Comparison of ENCODE assay signal across 25 cellular contexts in the genomic region with DNA sequence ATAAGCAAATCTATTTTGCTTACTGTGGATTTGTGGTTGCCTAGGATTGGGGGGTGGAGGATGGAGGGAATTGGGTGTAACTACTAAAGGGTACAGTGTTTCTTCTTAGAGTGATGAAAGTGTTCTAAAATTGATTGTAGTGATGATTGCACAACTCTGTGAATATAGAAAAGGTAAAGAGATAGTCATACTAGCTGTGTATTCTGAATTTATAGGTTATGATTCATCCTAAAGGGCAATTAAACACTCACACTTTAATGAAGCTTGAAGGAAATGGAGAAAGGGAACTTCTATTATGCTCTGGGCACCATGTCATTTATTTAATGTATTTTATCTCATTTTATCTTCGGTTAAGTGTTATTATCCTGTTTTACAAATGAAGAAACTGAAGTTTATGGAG. TPM values are rescaled to one million over a fixed set of nuclear protein-coding genes. Genes with fewer than 3 reads are reported as not detected.
"Had no signal": no experiment of that assay in that cellular context is flagged by ENCODE, and none has a peak within 500 bp of the region (broad histone marks: within the 10 kb centered on the region; RNA-seq: fewer than 3 reads in every experiment).

No MANE protein-coding gene starts in this region.

- DNase-seq: activated CD4-positive, alpha-beta T cell treated with anti-CD3 and anti-CD28 coated beads for 4 hours; activated CD8-positive, alpha-beta memory T cell treated with anti-CD3 and anti-CD28 coated beads, Interleukin-2, amount 50 U/mL, for 4 hours; activated CD8-positive, alpha-beta T cell treated with anti-CD3 and anti-CD28 coated beads for 36 hours; activated effector memory CD4-positive, alpha-beta T cell treated with Interleukin-2 at 50 U/mL for 16 hours; activated naive CD4-positive, alpha-beta T cell; activated naive CD8-positive, alpha-beta T cell treated with anti-CD3 and anti-CD28 coated beads, Interleukin-2, amount 50 U/mL, for 24 hours; activated T-cell treated with anti-CD3 and anti-CD28 coated beads, Interleukin-2, amount 50 U/mL, for 1 hour; amniotic stem cell; body of pancreas; MG63; NCI-H1092; NCI-H1930; NCI-H510A treated with DMSO at 0.1 percent for 48 hours; NCI-H69; NK-92 treated with Interleukin-12 subunit alpha and Interleukin-12 subunit beta, amount 100 ng/mL, for 24 hours; RPMI8226; SHP77 treated with DMSO at 0.1 percent for 48 hours had no signal

- H3K36me3 ChIP-seq: ascending aorta, MG63 had no signal

- H3K9me3 Mint-ChIP-seq: activated CD8-positive, alpha-beta T cell treated with anti-CD3 and anti-CD28 coated beads for 36 hours; activated naive CD4-positive, alpha-beta T cell treated with anti-CD3 and anti-CD28 coated beads, Interleukin-2, amount 50 U/mL, for 72 hours; activated naive CD8-positive, alpha-beta T cell treated with anti-CD3 and anti-CD28 coated beads, Interleukin-2, amount 50 U/mL, for 24 hours; central memory CD8-positive, alpha-beta T cell; IgD-negative memory B cell; T-helper 1 cell treated with Interleukin-12 subunit alpha and Interleukin-12 subunit beta and Interleukin-4 antibody, amounts not matched to agents 30 μg/mL and 1 μg/mL, for 36 hours had no signal

- H3K27me3 Mint-ChIP-seq: activated naive CD8-positive, alpha-beta T cell treated with anti-CD3 and anti-CD28 coated beads, Interleukin-2, amount 50 U/mL, for 24 hours; IgD-negative memory B cell had no signal

- ATAC-seq: activated CD4-positive, CD25-positive, alpha-beta regulatory T cell treated with anti-CD3 and anti-CD28 coated beads, Interleukin-2, amount 50 U/mL, for 24 hours; activated CD8-positive, alpha-beta T cell treated with anti-CD3 and anti-CD28 coated beads for 36 hours; activated naive CD4-positive, alpha-beta T cell treated with anti-CD3 and anti-CD28 coated beads, Interleukin-2, amount 50 U/mL, for 72 hours; activated naive CD8-positive, alpha-beta T cell treated with anti-CD3 and anti-CD28 coated beads, Interleukin-2, amount 50 U/mL, for 24 hours; body of pancreas had no signal

- H3K4me3 Mint-ChIP-seq: activated CD8-positive, alpha-beta T cell treated with anti-CD3 and anti-CD28 coated beads for 36 hours; activated naive CD8-positive, alpha-beta T cell treated with anti-CD3 and anti-CD28 coated beads, Interleukin-2, amount 50 U/mL, for 24 hours; central memory CD8-positive, alpha-beta T cell; IgD-negative memory B cell; T-helper 1 cell treated with Interleukin-12 subunit alpha and Interleukin-12 subunit beta and Interleukin-4 antibody, amounts not matched to agents 30 μg/mL and 1 μg/mL, for 36 hours had no signal

- H3K27ac Mint-ChIP-seq: activated CD8-positive, alpha-beta T cell treated with anti-CD3 and anti-CD28 coated beads for 36 hours; activated naive CD4-positive, alpha-beta T cell treated with anti-CD3 and anti-CD28 coated beads, Interleukin-2, amount 50 U/mL, for 72 hours; activated naive CD8-positive, alpha-beta T cell treated with anti-CD3 and anti-CD28 coated beads, Interleukin-2, amount 50 U/mL, for 24 hours; IgD-negative memory B cell; T-helper 1 cell treated with Interleukin-12 subunit alpha and Interleukin-12 subunit beta and Interleukin-4 antibody, amounts not matched to agents 30 μg/mL and 1 μg/mL, for 36 hours had no signal

- H3K4me1 Mint-ChIP-seq: central memory CD8-positive, alpha-beta T cell had no signal

- H3K27me3 ChIP-seq: ascending aorta, body of pancreas, MG63 had no signal

- H3K4me1 ChIP-seq: ascending aorta, body of pancreas had no signal

- H3K4me2 ChIP-seq: KMS-11 had no signal

- H3K9ac ChIP-seq: KMS-11 had no signal

- H3K9me3 ChIP-seq: ascending aorta, body of pancreas, MG63 had no signal

- H3K36me3 Mint-ChIP-seq: activated naive CD4-positive, alpha-beta T cell treated with anti-CD3 and anti-CD28 coated beads, Interleukin-2, amount 50 U/mL, for 72 hours had no signal

- H3K4me3 ChIP-seq: ascending aorta, body of pancreas, MG63 had no signal

- H3K27ac ChIP-seq: ascending aorta, body of pancreas, KMS-11 had no signal

RNA-seq across cellular contexts. Expression of a gene that starts 9.9 kb away (rescaled TPM):
- total RNA-seq: activated CD8-positive, alpha-beta T cell treated with anti-CD3 and anti-CD28 coated beads for 36 hours; activated naive CD4-positive, alpha-beta T cell treated with anti-CD3 and anti-CD28 coated beads, Interleukin-2, amount 50 U/mL, for 72 hours; ascending aorta; body of pancreas; SK-MEL-5 had no signal
- polyA plus RNA-seq: IgD-negative memory B cell had no signal
